9 cellular contexts compared by ENCODE assay signal in the genomic region with DNA sequence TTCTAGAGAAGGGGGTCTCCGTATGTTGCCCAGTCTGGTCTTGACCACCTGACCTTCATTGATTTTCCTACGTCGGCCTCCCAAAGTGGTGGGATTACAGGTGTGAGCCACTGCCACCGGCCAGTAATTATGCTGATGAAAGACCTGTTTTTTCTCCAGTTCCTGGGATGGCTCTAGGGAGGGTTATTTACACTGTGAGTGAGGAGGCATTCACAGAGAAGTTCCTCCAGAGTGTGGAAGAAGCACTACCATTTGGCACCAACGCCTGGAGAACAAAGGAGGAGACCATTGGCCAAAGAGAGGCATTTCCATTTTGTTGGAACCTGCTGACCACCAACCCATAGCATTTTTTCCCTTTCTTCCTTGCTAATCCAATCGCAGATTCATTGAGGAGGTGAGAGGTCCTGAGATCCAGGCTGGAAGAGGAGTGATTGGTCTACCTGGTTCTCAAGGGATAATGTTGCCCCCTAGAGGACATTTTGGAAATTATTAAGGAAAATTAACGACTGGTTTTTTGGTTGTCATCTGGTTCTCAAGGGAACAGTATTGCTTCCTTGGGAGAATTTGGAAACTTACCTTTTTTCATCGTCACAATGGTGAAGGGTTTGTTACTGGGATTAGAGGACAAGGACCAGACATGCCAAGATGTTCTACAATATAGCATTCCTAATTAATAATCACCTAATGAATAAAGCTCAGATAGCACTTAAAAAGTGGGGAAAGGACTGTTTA. TPM values are rescaled to one million over a fixed set of nuclear protein-coding genes. Genes with fewer than 3 reads are reported as not detected.
DNase-seq lines count a peak whose midpoint lies in the region; ATAC-seq and TF ChIP-seq lines count a peak whose summit lies in the region.
"Had no signal": no experiment of that assay in that cellular context is flagged by ENCODE, and none has a peak within 500 bp of the region (broad histone marks: within the 10 kb centered on the region; RNA-seq: fewer than 3 reads in every experiment).

No MANE protein-coding gene starts in this region.

- peaks cover 9% of the 10 kb centered on the region for H3K4me1 ChIP-seq in SJCRH30
- H3K4me1 ChIP-seq in mucosa of descending colon (ENCODE audit: low read depth): no peaks in the 10 kb centered on the region

- H3K4me3 ChIP-seq in SJCRH30 (no peak overlapping the region), mucosa of descending colon (no peak overlapping the region)

- no peak for DNase-seq in activated T-cell treated with anti-CD3 and anti-CD28 coated beads, Interleukin-2, amount 50 U/mL, for 4 hours
- DNase-seq in activated T-cell treated with anti-CD3 and anti-CD28 coated beads, Interleukin-2, amount 50 U/mL, for 1 hour: no peak
- DNase-seq in NCI-H1092 treated with DMSO at 0.1 percent for 48 hours (lab: John Stamatoyannopoulos, UW) (peak; percentile 66), SJCRH30 (peak; percentile 48 to 84), epidermal melanocyte (ENCODE audit: insufficient read length, low spot score) (peak; percentile 46), mucosa of descending colon (no peak)

- H3K9me3 ChIP-seq in SJCRH30 (replicated peaks): no peaks in the 10 kb centered on the region
- no peaks in the 10 kb centered on the region for H3K9me3 ChIP-seq in mucosa of descending colon

- ATAC-seq in activated T-cell treated with anti-CD3 and anti-CD28 coated beads, Interleukin-2, amount 50 U/mL, for 4 hours: peak; percentile 51 to 78
- ATAC-seq in mucosa of descending colon (peak; percentile 95), HG03565 (IDR thresholded peaks at IDR 0.05; ENCODE audit: unreplicated experiment) (no peak), GM18870 (IDR thresholded peaks at IDR 0.05; ENCODE audit: unreplicated experiment) (no peak)

- H3K36me3 Mint-ChIP-seq in activated T-cell treated with anti-CD3 and anti-CD28 coated beads, Interleukin-2, amount 50 U/mL, for 4 hours (ENCODE audit: insufficient read depth): peaks cover 8% of the 10 kb centered on the region
- H3K36me3 Mint-ChIP-seq: activated naive CD8-positive, alpha-beta T cell had no signal

- peaks cover 5% of the 10 kb centered on the region for H3K4me1 Mint-ChIP-seq in activated T-cell treated with anti-CD3 and anti-CD28 coated beads, Interleukin-2, amount 50 U/mL, for 4 hours (ENCODE audit: low read depth)

- H3K4me3 Mint-ChIP-seq in activated T-cell treated with anti-CD3 and anti-CD28 coated beads, Interleukin-2, amount 50 U/mL, for 4 hours: no peak overlapping the region
- H3K4me3 Mint-ChIP-seq: activated naive CD8-positive, alpha-beta T cell had no signal

- H3K27me3 ChIP-seq in SJCRH30: no peaks in the 10 kb centered on the region

- H3K9me3 Mint-ChIP-seq in activated T-cell treated with anti-CD3 and anti-CD28 coated beads, Interleukin-2, amount 50 U/mL, for 4 hours: no peaks in the 10 kb centered on the region

- intact Hi-C loops in mucosa of descending colon (cut with DNase I, micrococcal nuclease): loop anchor here (1.0 to 10.0 kb wide), 3 partner anchors 46 to 90 kb away; no protein-coding TSS in a partner anchor

- TF ChIP-seq CTCF in mucosa of descending colon (IDR thresholded peaks at IDR 0.05): no peak

- H3K36me3 ChIP-seq in SJCRH30 (no peaks in the 10 kb centered on the region), mucosa of descending colon (ENCODE audit: low read depth) (no peaks in the 10 kb centered on the region)

- H3K27ac ChIP-seq in SJCRH30: no peak overlapping the region

- H3K27me3 Mint-ChIP-seq in activated T-cell treated with anti-CD3 and anti-CD28 coated beads, Interleukin-2, amount 50 U/mL, for 4 hours (ENCODE audit: low read depth): no peaks in the 10 kb centered on the region
- H3K27me3 Mint-ChIP-seq: activated naive CD8-positive, alpha-beta T cell had no signal

RNA-seq across cellular contexts. Expression of a gene that starts 5.5 kb away (rescaled TPM):
- 100 to 1,000 TPM in 1 of 3 donors, 10 to 100 TPM in 2; 90.0 to 112 (median 99.3) TPM for total RNA-seq in activated T-cell treated with anti-CD3 and anti-CD28 coated beads, Interleukin-2, amount 50 U/mL, for 4 hours
- 202 and 219 TPM in 2 replicates for total RNA-seq in SJCRH30 (2014; rRNA removed; shearing (Covaris generic))
- 100 to 1,000 TPM in 1 of 3 donors, 10 to 100 TPM in 2; 41.7 to 133 (median 66.4) TPM for total RNA-seq in mucosa of descending colon

RNA-seq across cellular contexts. Expression of a gene that starts 11.5 kb away (rescaled TPM):
- total RNA-seq in activated T-cell treated with anti-CD3 and anti-CD28 coated beads, Interleukin-2, amount 50 U/mL, for 4 hours: 10 to 100 TPM; 77.7 to 91.6 (median 90.4) TPM
- 19.4 and 21.2 TPM in 2 replicates for total RNA-seq in SJCRH30 (2014; rRNA removed; shearing (Covaris generic))
- total RNA-seq in mucosa of descending colon: 10 to 100 TPM; 44.4 to 53.4 (median 52.8) TPM

Comparison
In these comparisons a context has a peak if more than half of its experiments do, and no peak if none do; other contexts are left out.
1. ATAC-seq: peak in activated T-cell treated with anti-CD3 and anti-CD28 coated beads, Interleukin-2, amount 50 U/mL, for 4 hours (2 of 2) and mucosa of descending colon (single experiment); none in HG03565 (single experiment) and GM18870 (single experiment).
2. DNase-seq: peak in NCI-H1092 treated with DMSO at 0.1 percent for 48 hours (single experiment), SJCRH30 (2 of 2) and epidermal melanocyte (single experiment); none in activated T-cell treated with anti-CD3 and anti-CD28 coated beads, Interleukin-2, amount 50 U/mL, for 4 hours (single experiment), activated T-cell treated with anti-CD3 and anti-CD28 coated beads, Interleukin-2, amount 50 U/mL, for 1 hour (single experiment) and mucosa of descending colon (0 of 3).